In the genomic region with DNA sequence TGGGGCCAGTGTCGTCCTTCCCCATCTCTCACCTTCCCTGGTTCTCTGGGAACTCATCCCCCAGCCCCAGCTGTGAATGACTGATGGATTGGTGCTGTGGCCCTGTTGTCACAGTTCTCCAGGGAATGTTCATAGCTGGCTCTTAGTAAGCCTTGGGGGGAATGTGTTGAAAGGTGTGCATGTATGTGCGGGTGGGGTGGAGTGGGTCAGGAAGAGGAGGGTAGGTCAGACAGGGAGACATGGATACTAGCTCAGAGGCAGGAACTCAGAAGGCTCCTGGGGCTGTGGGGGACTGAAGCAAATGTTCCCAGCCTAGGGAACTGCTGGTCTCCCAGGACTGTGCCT, we compare ENCODE assay signal across 1 cellular context.
A peak's percentile ranks its signal among the peaks of the same experiment; 100 is the strongest.
TF ChIP-seq lines count a peak whose summit lies in the region.

No MANE protein-coding gene starts in this region.

TF ChIP-seq in K562, 482 proteins besides CTCF, POLR2A, EP300 and RAD21:
- TF ChIP-seq FIP1L1 (IDR thresholded peaks at IDR 0.05; ENCODE audit: low read depth, low read length, poor library complexity, severe bottlenecking), result no peak
- TF ChIP-seq MIER1 (IDR thresholded peaks at IDR 0.05; ENCODE audit: low read depth), result no peak
- no peak for TF ChIP-seq FOS (IDR thresholded peaks at IDR 0.05; ENCODE audit: extremely low read depth, insufficient read length)
- no peak for TF ChIP-seq ZNF143 (CRISPR knock-in tag; IDR thresholded peaks at IDR 0.05)
- no peak for TF ChIP-seq ADNP (tag; IDR thresholded peaks at IDR 0.05)
- peak; percentile 72; the same call in 1 of the 2 replicates for TF ChIP-seq DLX4 (CRISPR knock-in tag; IDR thresholded peaks at IDR 0.05)
